ENCODE assay signal across 25 cellular contexts in genomic region chr21:34774750-34775149, GRCh38.
"Had no signal": no experiment of that assay in that cellular context is flagged by ENCODE, and none has a peak within 500 bp of the region (broad histone marks: within the 10 kb centered on the region; RNA-seq: fewer than 3 reads in every experiment).

No MANE protein-coding gene starts in this region.

- H3K27me3 ChIP-seq: brain microvascular endothelial cell, Peyer's patch had no signal

- H3K27ac Mint-ChIP-seq: activated CD4-positive, alpha-beta memory T cell treated with anti-CD3 and anti-CD28 coated beads for 36 hours; activated CD4-positive, alpha-beta T cell treated with anti-CD3 and anti-CD28 coated beads, Interleukin-2, amount 10 ng/mL, durations not matched to agents 7 days and 5 days; activated naive CD4-positive, alpha-beta T cell treated with anti-CD3 and anti-CD28 coated beads, Interleukin-2, amount 10 ng/mL, durations not matched to agents 7 days and 5 days; activated naive CD8-positive, alpha-beta T cell treated with anti-CD3 and anti-CD28 coated beads for 36 hours; activated T-helper 17 cell treated with anti-CD3 and anti-CD28 coated beads, Interleukin-2, amount 50 U/mL, for 72 hours; T-helper 17 cell had no signal

- H3K9me3 Mint-ChIP-seq: activated CD4-positive, alpha-beta memory T cell treated with anti-CD3 and anti-CD28 coated beads for 36 hours; activated CD4-positive, alpha-beta T cell treated with anti-CD3 and anti-CD28 coated beads, Interleukin-2, amount 10 ng/mL, durations not matched to agents 7 days and 5 days; activated naive CD4-positive, alpha-beta T cell treated with anti-CD3 and anti-CD28 coated beads, Interleukin-2, amount 10 ng/mL, durations not matched to agents 7 days and 5 days; activated naive CD8-positive, alpha-beta T cell treated with anti-CD3 and anti-CD28 coated beads for 36 hours; activated T-helper 17 cell treated with anti-CD3 and anti-CD28 coated beads, Interleukin-2, amount 50 U/mL, for 72 hours had no signal

- H3K27me3 Mint-ChIP-seq: activated T-helper 17 cell treated with anti-CD3 and anti-CD28 coated beads, Interleukin-2, amount 50 U/mL, for 72 hours had no signal

- H3K4me1 Mint-ChIP-seq: activated CD4-positive, alpha-beta T cell treated with anti-CD3 and anti-CD28 coated beads, Interleukin-2, amount 10 ng/mL, durations not matched to agents 7 days and 5 days; activated naive CD4-positive, alpha-beta T cell treated with anti-CD3 and anti-CD28 coated beads, Interleukin-2, amount 10 ng/mL, durations not matched to agents 7 days and 5 days; activated naive CD8-positive, alpha-beta T cell treated with anti-CD3 and anti-CD28 coated beads for 36 hours; activated T-helper 17 cell treated with anti-CD3 and anti-CD28 coated beads, Interleukin-2, amount 50 U/mL, for 72 hours; T-helper 17 cell had no signal

- DNase-seq: activated CD4-positive, alpha-beta memory T cell treated with anti-CD3 and anti-CD28 coated beads for 36 hours; activated CD4-positive, alpha-beta T cell treated with anti-CD3 and anti-CD28 coated beads, Interleukin-2, amount 10 ng/mL, durations not matched to agents 7 days and 5 days; activated CD4-positive, CD25-positive, alpha-beta regulatory T cell; activated gamma-delta T cell treated with Interleukin-2 at 50 U/mL for 16 hours; activated naive CD4-positive, alpha-beta T cell treated with anti-CD3 and anti-CD28 coated beads, Interleukin-2, amount 10 ng/mL, durations not matched to agents 7 days and 5 days; activated naive CD8-positive, alpha-beta T cell treated with anti-CD3 and anti-CD28 coated beads for 36 hours; activated T-cell treated with anti-CD3 and anti-CD28 coated beads for 4 hours; activated T-cell treated with anti-CD3 and anti-CD28 coated beads, Interleukin-2, amount 50 U/mL, for 48 hours; brain microvascular endothelial cell; cerebellar nuclear complex; MM.1S; NCI-H1105; NCI-H1436; NCI-H1694 treated with DMSO at 0.1 percent for 48 hours; NCI-H2029 treated with DMSO at 0.1 percent for 48 hours; NCI-H345; NCI-H510A; NCI-H526 treated with DMSO at 0.1 percent for 48 hours; NCI-H82; Peyer's patch; SHP77 treated with DMSO at 0.1 percent for 48 hours; T-helper 17 cell; T-helper 9 cell had no signal

- H3K36me3 Mint-ChIP-seq: activated CD4-positive, alpha-beta memory T cell treated with anti-CD3 and anti-CD28 coated beads for 36 hours; activated naive CD4-positive, alpha-beta T cell treated with anti-CD3 and anti-CD28 coated beads, Interleukin-2, amount 10 ng/mL, durations not matched to agents 7 days and 5 days; activated naive CD8-positive, alpha-beta T cell treated with anti-CD3 and anti-CD28 coated beads for 36 hours had no signal

- H3K4me3 Mint-ChIP-seq: activated CD4-positive, alpha-beta memory T cell treated with anti-CD3 and anti-CD28 coated beads for 36 hours; activated CD4-positive, alpha-beta T cell treated with anti-CD3 and anti-CD28 coated beads, Interleukin-2, amount 10 ng/mL, durations not matched to agents 7 days and 5 days; activated naive CD4-positive, alpha-beta T cell treated with anti-CD3 and anti-CD28 coated beads, Interleukin-2, amount 10 ng/mL, durations not matched to agents 7 days and 5 days; activated naive CD8-positive, alpha-beta T cell treated with anti-CD3 and anti-CD28 coated beads for 36 hours; activated T-helper 17 cell treated with anti-CD3 and anti-CD28 coated beads, Interleukin-2, amount 50 U/mL, for 72 hours; T-helper 17 cell had no signal

- H3K36me3 ChIP-seq: brain microvascular endothelial cell, Peyer's patch had no signal

- FAIRE-seq: colon had no signal

- H3K4me1 ChIP-seq: Peyer's patch had no signal

- H3K27ac ChIP-seq: brain microvascular endothelial cell, Peyer's patch had no signal

- ATAC-seq: activated T-helper 17 cell treated with anti-CD3 and anti-CD28 coated beads, Interleukin-2, amount 50 U/mL, for 72 hours; T-helper 17 cell had no signal

- H3K4me3 ChIP-seq: Peyer's patch had no signal

- H3K9me3 ChIP-seq: Peyer's patch had no signal
